11 cellular contexts compared by ENCODE assay signal in genomic region chr10:130341325-130341724, GRCh38.
A peak's percentile ranks its signal among the peaks of the same experiment; 100 is the strongest.
DNase-seq lines count a peak whose midpoint lies in the region; ATAC-seq, FAIRE-seq and TF ChIP-seq lines count a peak whose summit lies in the region.
"Had no signal": no experiment of that assay in that cellular context is flagged by ENCODE, and none has a peak within 500 bp of the region (broad histone marks: within the 10 kb centered on the region; RNA-seq: fewer than 3 reads in every experiment).

No MANE protein-coding gene starts in this region.

- no peak overlapping the region for H3K27ac ChIP-seq in lower lobe of right lung
- H3K27ac ChIP-seq: epithelial cell of prostate had no signal

- in situ Hi-C loops in HAP-1 (cut with MboI; ENCODE audit: low sequenced_read_pairs): no loop called here

- FAIRE-seq in H54 (lab: Jason Lieb, UNC): no peak
- FAIRE-seq: TTC549 had no signal

- ATAC-seq in lower lobe of right lung: peak in 1 of 2 donors; percentile 40
- ATAC-seq: left colon had no signal

- H3K4me3 ChIP-seq in lower lobe of right lung (no peak overlapping the region), HAP-1 (no peak overlapping the region)

- H3K9me3 ChIP-seq in lower lobe of right lung: no peaks in the 10 kb centered on the region
- H3K9me3 ChIP-seq in HAP-1: no peaks in the 10 kb centered on the region

- TF ChIP-seq CTCF in lower lobe of right lung (IDR thresholded peaks at IDR 0.05): peak; percentile 54

- intact Hi-C loops in lower lobe of right lung (cut with DNase I): no loop called here

- H3K4me1 ChIP-seq in lower lobe of right lung (no peaks in the 10 kb centered on the region), HAP-1 (no peaks in the 10 kb centered on the region)

- no peaks in the 10 kb centered on the region for H3K36me3 ChIP-seq in lower lobe of right lung
- no peaks in the 10 kb centered on the region for H3K36me3 ChIP-seq in HAP-1 (replicated peaks)

- H3K27me3 ChIP-seq in lower lobe of right lung (ENCODE audit: low read depth) (no peaks in the 10 kb centered on the region), HAP-1 (ENCODE audit: low read depth) (no peaks in the 10 kb centered on the region)

- DNase-seq in DMS114 treated with DMSO at 0.1 percent for 48 hours (lab: John Stamatoyannopoulos, UW; ENCODE audit: unreplicated experiment) (peak; percentile 27), H54 (ENCODE audit: insufficient read length, low spot score) (peak; percentile 5), UCSD-AML1 (lab: John Stamatoyannopoulos, UW; ENCODE audit: unreplicated experiment) (peak; percentile 29), lower lobe of right lung (no peak), HAP-1 (ENCODE audit: low spot score in 2 of 2) (no peak), GOT3 (lab: John Stamatoyannopoulos, UW) (no peak), NCI-H128 (lab: John Stamatoyannopoulos, UW; ENCODE audit: unreplicated experiment) (no peak)
- DNase-seq: left colon, NCI-H226 had no signal

- TF ChIP-seq POLR2A in H54 (IDR thresholded peaks at IDR 0.05; ENCODE audit: low read depth, low read length): no peak

Comparison
In these comparisons a context has a peak if more than half of its experiments do, and no peak if none do; other contexts are left out.
1. DNase-seq: peak in DMS114 treated with DMSO at 0.1 percent for 48 hours (single experiment), H54 (single experiment) and UCSD-AML1 (single experiment); none in lower lobe of right lung (single experiment), HAP-1 (0 of 2), GOT3 (single experiment) and NCI-H128 (single experiment).